ENCODE assay signal across 8 cellular contexts in genomic region chr6:32255212-32256153, GRCh38. TPM values are rescaled to one million over a fixed set of nuclear protein-coding genes. Genes with fewer than 3 reads are reported as not detected.
A peak's percentile ranks its signal among the peaks of the same experiment; 100 is the strongest.
DNase-seq lines count a peak whose midpoint lies in the region; FAIRE-seq and TF ChIP-seq lines count a peak whose summit lies in the region.

No MANE protein-coding gene starts in this region.

- peaks cover 5% of the 10 kb centered on the region for H3K36me3 Mint-ChIP-seq in IgD-negative memory B cell
- H3K36me3 Mint-ChIP-seq in activated CD4-positive, alpha-beta T cell treated with anti-CD3 and anti-CD28 coated beads, Interleukin-2, amount 10 ng/mL, durations not matched to agents 24 days and 14 days (ENCODE audit: low read depth): no peaks in the 10 kb centered on the region

- intact Hi-C loops in activated CD4-positive, alpha-beta T cell treated with anti-CD3 and anti-CD28 coated beads, Interleukin-2, amount 10 ng/mL, durations not matched to agents 24 days and 14 days (cut with micrococcal nuclease): loop anchor here (5.0 kb wide), 1 partner anchor 112 kb away; no protein-coding TSS in a partner anchor

- peak overlapping the region; percentile 86 to 96 (median 92) for H3K27ac Mint-ChIP-seq in IgD-negative memory B cell
- H3K27ac Mint-ChIP-seq in activated CD4-positive, alpha-beta T cell treated with anti-CD3 and anti-CD28 coated beads, Interleukin-2, amount 10 ng/mL, durations not matched to agents 24 days and 14 days: peak overlapping the region; percentile 31

- no peak for TF ChIP-seq POLR2A in GM12892 (IDR thresholded peaks at IDR 0.05; ENCODE audit: low read depth, low read length)

- H3K27me3 Mint-ChIP-seq in IgD-negative memory B cell: no peaks in the 10 kb centered on the region
- peaks cover 49% of the 10 kb centered on the region for H3K27me3 Mint-ChIP-seq in activated CD4-positive, alpha-beta T cell treated with anti-CD3 and anti-CD28 coated beads, Interleukin-2, amount 10 ng/mL, durations not matched to agents 24 days and 14 days

- H3K4me1 Mint-ChIP-seq in IgD-negative memory B cell: peaks cover 28 to 54% (median 50%) of the 10 kb centered on the region in 3 donors
- H3K4me1 Mint-ChIP-seq in activated CD4-positive, alpha-beta T cell treated with anti-CD3 and anti-CD28 coated beads, Interleukin-2, amount 10 ng/mL, durations not matched to agents 24 days and 14 days: peaks cover 22% of the 10 kb centered on the region

- DNase-seq in GM12892 (ENCODE audit: insufficient read length) (peak; percentile 42), dedifferentiated amniotic fluid mesenchymal stem cell (ENCODE audit: extremely low spot score) (peak; percentile 94), left kidney (ENCODE audit: low read depth, low spot score) (peak; percentile 91), NCI-H526 (lab: John Stamatoyannopoulos, UW) (no peak), cerebellar nuclear complex (lab: John Stamatoyannopoulos, UW) (no peak)
- DNase-seq in activated CD4-positive, alpha-beta T cell treated with anti-CD3 and anti-CD28 coated beads, Interleukin-2, amount 10 ng/mL, durations not matched to agents 24 days and 14 days: peak; percentile 85
- DNase-seq in stimulated activated CD4-positive, alpha-beta T cell treated with anti-CD3 and anti-CD28 coated beads, Interleukin-2, amount 100 ng/mL, for 24 hours: peak; percentile 70 to 72

- H3K9me3 Mint-ChIP-seq in IgD-negative memory B cell: no peaks in the 10 kb centered on the region
- H3K9me3 Mint-ChIP-seq in activated CD4-positive, alpha-beta T cell treated with anti-CD3 and anti-CD28 coated beads, Interleukin-2, amount 10 ng/mL, durations not matched to agents 24 days and 14 days: peaks cover 10% of the 10 kb centered on the region

- FAIRE-seq in GM12892 (lab: Jason Lieb, UNC): peak; percentile 87

- H3K4me3 Mint-ChIP-seq in IgD-negative memory B cell: peak overlapping the region; percentile 88 to 97 (median 94)
- peak overlapping the region; percentile 58 for H3K4me3 Mint-ChIP-seq in activated CD4-positive, alpha-beta T cell treated with anti-CD3 and anti-CD28 coated beads, Interleukin-2, amount 10 ng/mL, durations not matched to agents 24 days and 14 days

RNA-seq across cellular contexts. Expression of gene NOTCH4, which starts 31.6 kb away (rescaled TPM):
- polyA plus RNA-seq in GM12892 (2012; ENCODE audit: missing spikeins): 2.1 TPM
- polyA plus RNA-seq in IgD-negative memory B cell: 4.9 TPM
- 0.28 and 0.37 TPM in 2 replicates for total RNA-seq in activated CD4-positive, alpha-beta T cell treated with anti-CD3 and anti-CD28 coated beads, Interleukin-2, amount 10 ng/mL, durations not matched to agents 24 days and 14 days

Comparison
In these comparisons a context has a peak if more than half of its experiments do, and no peak if none do; other contexts are left out.
1. DNase-seq: peak in GM12892 (single experiment), activated CD4-positive, alpha-beta T cell treated with anti-CD3 and anti-CD28 coated beads, Interleukin-2, amount 10 ng/mL, durations not matched to agents 24 days and 14 days (single experiment), dedifferentiated amniotic fluid mesenchymal stem cell (single experiment), left kidney (single experiment) and stimulated activated CD4-positive, alpha-beta T cell treated with anti-CD3 and anti-CD28 coated beads, Interleukin-2, amount 100 ng/mL, for 24 hours (2 of 2); none in NCI-H526 (0 of 2) and cerebellar nuclear complex (0 of 2).